18 cellular contexts compared by ENCODE assay signal in the genomic region with DNA sequence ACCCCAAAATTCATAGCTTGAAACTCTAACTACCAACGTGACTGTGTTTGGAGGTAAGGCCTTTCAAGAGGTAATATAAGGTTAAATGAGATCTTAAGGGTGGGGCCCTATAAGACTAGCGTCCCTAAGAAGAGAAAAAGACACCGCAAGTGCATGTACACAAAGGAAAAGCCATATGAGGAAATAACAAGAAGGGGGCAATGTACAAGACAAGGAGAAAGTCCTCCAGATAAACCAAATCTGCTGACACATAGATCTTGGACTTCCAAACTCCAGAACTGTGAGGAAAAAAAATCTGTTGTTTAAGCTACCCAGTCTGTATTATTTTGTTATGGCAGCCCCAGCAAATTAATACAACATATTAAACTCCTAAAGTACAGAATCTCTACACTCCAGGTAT. TPM values are rescaled to one million over a fixed set of nuclear protein-coding genes. Genes with fewer than 3 reads are reported as not detected.
DNase-seq lines count a peak whose midpoint lies in the region; ATAC-seq and TF ChIP-seq lines count a peak whose summit lies in the region.
"Had no signal": no experiment of that assay in that cellular context is flagged by ENCODE, and none has a peak within 500 bp of the region (broad histone marks: within the 10 kb centered on the region; RNA-seq: fewer than 3 reads in every experiment).

No MANE protein-coding gene starts in this region.

- peaks cover 46 to 53% of the 10 kb centered on the region in 2 donors for H3K36me3 Mint-ChIP-seq in CD14-positive monocyte

- ATAC-seq in left colon (peak; percentile 99), GM19035 (IDR thresholded peaks at IDR 0.05; ENCODE audit: unreplicated experiment) (no peak)
- ATAC-seq: GM12878, GM23338, HCT116 had no signal

- no peak for DNase-seq in CD14-positive monocyte (ENCODE audit: low spot score)
- DNase-seq in left colon = no peak
- DNase-seq in NCI-H2107 (lab: John Stamatoyannopoulos, UW) = no peak
- no peak for DNase-seq in iPS-NIHi7 (ENCODE audit: extremely low spot score)
- DNase-seq: 8988T; C1 segment of cervical spinal cord; CD4-positive, alpha-beta T cell; CD8-positive, alpha-beta memory T cell; DMS 273 treated with DMSO at 0.1 percent for 48 hours; DMS79; EL; GDM1; H9 had no signal

- no peak overlapping the region for H3K4me3 ChIP-seq in neutrophil (ENCODE audit: low read depth in 1 of 2, low read length in 1 of 2)
- H3K4me3 ChIP-seq: GM12878, GM23338 had no signal

- H3K27ac ChIP-seq in neutrophil = peak overlapping the region; percentile 6

- H3K27ac Mint-ChIP-seq in CD14-positive monocyte = peak overlapping the region in 5 of 7 donors; percentile 19 to 55 (median 50)
- H3K27ac Mint-ChIP-seq: CD4-positive, alpha-beta T cell; CD8-positive, alpha-beta memory T cell; GM23338; H9 had no signal

- H3K4me1 Mint-ChIP-seq in CD14-positive monocyte = peaks cover 49% of the 10 kb centered on the region
- H3K4me1 Mint-ChIP-seq: CD8-positive, alpha-beta memory T cell had no signal

- TF ChIP-seq CTCF in CD14-positive monocyte (IDR thresholded peaks at IDR 0.05) (no peak), neutrophil (IDR thresholded peaks at IDR 0.05) (no peak)

- no peaks in the 10 kb centered on the region for H3K9me3 ChIP-seq in neutrophil

- no peaks in the 10 kb centered on the region for H3K27me3 Mint-ChIP-seq in CD14-positive monocyte (ENCODE audit: low read depth in 3 of 3)
- H3K27me3 Mint-ChIP-seq: CD4-positive, alpha-beta T cell; CD8-positive, alpha-beta memory T cell had no signal

- H3K27me3 ChIP-seq in neutrophil = no peaks in the 10 kb centered on the region

- intact Hi-C loops in CD14-positive monocyte (cut with micrococcal nuclease) (no loop called here), left colon (cut with DNase I, micrococcal nuclease) (no loop called here)

- H3K36me3 ChIP-seq in neutrophil = peaks cover 9% of the 10 kb centered on the region

- no peak overlapping the region for H3K4me3 Mint-ChIP-seq in CD14-positive monocyte
- H3K4me3 Mint-ChIP-seq: CD4-positive, alpha-beta T cell; CD8-positive, alpha-beta memory T cell; GM23338; H9 had no signal

- peaks cover 6 to 14% of the 10 kb centered on the region in 2 experiments for H3K4me1 ChIP-seq in neutrophil (ENCODE audit: control insufficient read depth in 1 of 2, insufficient read depth in 1 of 2, low read depth in 1 of 2, low read length in 1 of 2)

- peaks cover 4 to 14% (median 11%) of the 10 kb centered on the region in 7 donors for H3K9me3 Mint-ChIP-seq in CD14-positive monocyte
- H3K9me3 Mint-ChIP-seq: CD4-positive, alpha-beta T cell had no signal

RNA-seq across cellular contexts. Expression of gene DMXL2, which starts 8.6 kb away (rescaled TPM):
- 10 to 100 TPM; 29.1 to 45.5 TPM for polyA plus RNA-seq in CD14-positive monocyte
- 10 to 100 TPM; 37.7 to 42.0 TPM for total RNA-seq in left colon
